In genomic region chr20:51440589-51440988, GRCh38 we compare ENCODE assay signal across 11 cellular contexts.
DNase-seq lines count a peak whose midpoint lies in the region; ATAC-seq lines count a peak whose summit lies in the region.
"Had no signal": no experiment of that assay in that cellular context is flagged by ENCODE, and none has a peak within 500 bp of the region (broad histone marks: within the 10 kb centered on the region; RNA-seq: fewer than 3 reads in every experiment).

No MANE protein-coding gene starts in this region.

- H3K9me3 ChIP-seq in trophoblast cell (ENCODE audit: insufficient read depth, low read depth, low read length): no peaks in the 10 kb centered on the region
- H3K9me3 ChIP-seq: colonic mucosa had no signal

- no peak overlapping the region for H3K27ac ChIP-seq in trophoblast cell (ENCODE audit: low read depth, low read length)
- H3K27ac ChIP-seq: colonic mucosa had no signal

- no peak overlapping the region for H4K12ac ChIP-seq in trophoblast cell (ENCODE audit: low read depth, low read length)

- no peak overlapping the region for H3K14ac ChIP-seq in trophoblast cell (ENCODE audit: low read length)

- no peak overlapping the region for H2BK120ac ChIP-seq in trophoblast cell (ENCODE audit: insufficient read depth, low read length, poor library complexity)

- no peak overlapping the region for H3K9ac ChIP-seq in trophoblast cell (ENCODE audit: low read length)

- no peak overlapping the region for H2AK5ac ChIP-seq in trophoblast cell (ENCODE audit: low read length)

- no peak overlapping the region for H3K4me2 ChIP-seq in trophoblast cell (ENCODE audit: low read length)

- H4K91ac ChIP-seq in trophoblast cell (ENCODE audit: low read depth, low read length): peak overlapping the region; percentile 63

- peaks cover 2 to 5% of the 10 kb centered on the region in 2 experiments for H3K36me3 ChIP-seq in trophoblast cell (ENCODE audit: control insufficient read depth in 1 of 2, insufficient read depth in 2 of 2, low read length in 2 of 2)
- H3K36me3 ChIP-seq: colonic mucosa had no signal

- peaks cover 4% of the 10 kb centered on the region for H3K79me2 ChIP-seq in trophoblast cell (ENCODE audit: control insufficient read depth, insufficient read depth, low read length, poor library complexity)

- H3K18ac ChIP-seq in trophoblast cell (ENCODE audit: low read length): no peak overlapping the region

- peak overlapping the region; percentile 21 for H2BK5ac ChIP-seq in trophoblast cell (ENCODE audit: low read depth, low read length, poor library complexity)

- H3K23ac ChIP-seq in trophoblast cell (ENCODE audit: low read length): no peak overlapping the region

- H3K79me1 ChIP-seq in trophoblast cell (ENCODE audit: low read length): peaks cover 43% of the 10 kb centered on the region

- H3K4me1 ChIP-seq in trophoblast cell (ENCODE audit: control insufficient read depth in 1 of 2, insufficient read depth in 2 of 2, low read length in 2 of 2): peaks cover 17 to 20% of the 10 kb centered on the region in 2 experiments
- H3K4me1 ChIP-seq: colonic mucosa had no signal

- WGBS in trophoblast cell (ENCODE audit: extremely low coverage, insufficient coverage, insufficient read length): no CpG with 5 or more reads among the region's 7 CpGs

- no peaks in the 10 kb centered on the region for H3K27me3 ChIP-seq in trophoblast cell (ENCODE audit: insufficient read depth, low read length)
- H3K27me3 ChIP-seq: colonic mucosa had no signal

- peak; percentile 55 for ATAC-seq in GM18498 (IDR thresholded peaks at IDR 0.05; ENCODE audit: unreplicated experiment)
- ATAC-seq in HG02642 (IDR thresholded peaks at IDR 0.05; ENCODE audit: poor library complexity, unreplicated experiment): peak; percentile 54
- ATAC-seq in HG03139 (IDR thresholded peaks at IDR 0.05; ENCODE audit: unreplicated experiment): no peak

- peak overlapping the region; percentile 12 for H2BK12ac ChIP-seq in trophoblast cell (ENCODE audit: low read length)

- no peak overlapping the region for H2AFZ ChIP-seq in trophoblast cell (ENCODE audit: insufficient read depth, low read length, poor library complexity)

- H4K8ac ChIP-seq in trophoblast cell (ENCODE audit: low read depth, low read length): no peak overlapping the region

- DNase-seq in RPMI8226 (peak; percentile 16), trophoblast cell (no peak), SW 1271 (lab: John Stamatoyannopoulos, UW) (no peak)
- DNase-seq in activated CD4-positive, CD25-positive, alpha-beta regulatory T cell (lab: John Stamatoyannopoulos, UW): no peak
- DNase-seq: activated CD8-positive, alpha-beta memory T cell treated with anti-CD3 and anti-CD28 coated beads, Interleukin-2, amount 50 U/mL, for 4 hours; colonic mucosa; stimulated activated CD4-positive, alpha-beta T cell treated with anti-CD3 and anti-CD28 coated beads, Interleukin-15, amount 100 ng/mL, for 24 hours; T-helper 9 cell had no signal

- H3K4me3 ChIP-seq in trophoblast cell (ENCODE audit: low read depth, low read length): no peak overlapping the region
- H3K4me3 ChIP-seq: colonic mucosa had no signal

- no peak overlapping the region for H3K4ac ChIP-seq in trophoblast cell (ENCODE audit: low read depth, low read length)
